ENCODE assay signal across 23 cellular contexts in the genomic region with DNA sequence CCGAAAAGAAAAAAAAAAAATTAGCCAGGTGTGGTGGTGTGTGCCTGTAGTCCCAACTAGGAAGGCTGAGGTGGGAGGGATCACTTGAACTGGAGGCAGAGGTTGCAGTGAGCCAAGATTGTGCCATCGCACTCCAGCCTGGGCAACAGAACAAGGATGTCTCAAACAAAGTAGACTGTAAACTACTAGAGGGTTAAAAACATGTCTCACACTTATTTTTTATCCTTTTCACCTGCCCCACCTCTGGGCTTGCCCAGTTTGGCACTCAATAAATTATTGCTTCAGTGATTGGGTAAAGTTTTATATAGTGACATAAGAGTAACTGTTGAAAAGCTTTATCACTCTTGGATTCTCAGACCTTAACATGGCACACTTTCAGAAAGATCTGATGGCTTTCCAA. TPM values are rescaled to one million over a fixed set of nuclear protein-coding genes. Genes with fewer than 3 reads are reported as not detected.
DNase-seq lines count a peak whose midpoint lies in the region; ATAC-seq and TF ChIP-seq lines count a peak whose summit lies in the region.
"Had no signal": no experiment of that assay in that cellular context is flagged by ENCODE, and none has a peak within 500 bp of the region (broad histone marks: within the 10 kb centered on the region; RNA-seq: fewer than 3 reads in every experiment).

No MANE protein-coding gene starts in this region.

- no peak overlapping the region for H3K4me2 ChIP-seq in mammary epithelial cell (ENCODE audit: insufficient read depth, low read depth, low read length)

- no peaks in the 10 kb centered on the region for H3K27me3 Mint-ChIP-seq in MCF 10A (ENCODE audit: insufficient read depth, unreplicated experiment)

- H3K4me1 Mint-ChIP-seq in MCF 10A (ENCODE audit: insufficient read depth, unreplicated experiment), result peaks cover 36% of the 10 kb centered on the region

- peaks cover 4% of the 10 kb centered on the region for H3K79me2 ChIP-seq in mammary epithelial cell (ENCODE audit: insufficient read depth, low read length)

- no peaks in the 10 kb centered on the region for H3K9me3 Mint-ChIP-seq in MCF 10A (ENCODE audit: unreplicated experiment)

- H3K4me3 ChIP-seq in mammary epithelial cell (replicated peaks in 1 of 3; ENCODE audit: insufficient read depth in 1 of 3, low read depth in 2 of 3, low read length in 3 of 3) (no peak overlapping the region), thoracic aorta (no peak overlapping the region)

- BruUV-seq in MCF 10A (replicated peaks; lab: Mats Ljungman, UMichigan) (no TSS peak), mammary epithelial cell (replicated peaks; lab: Mats Ljungman, UMichigan) (no TSS peak)

- no peaks in the 10 kb centered on the region for H3K9me3 ChIP-seq in mammary epithelial cell (replicated peaks; ENCODE audit: insufficient read depth, low read length)
- H3K9me3 ChIP-seq in thoracic aorta, result no peaks in the 10 kb centered on the region

- H3K27ac Mint-ChIP-seq in MCF 10A (ENCODE audit: low read depth, unreplicated experiment), result peak overlapping the region; percentile 90

- peaks cover 23% of the 10 kb centered on the region for H3K4me1 ChIP-seq in mammary epithelial cell (ENCODE audit: insufficient read depth, low read length)
- H3K4me1 ChIP-seq in thoracic aorta (ENCODE audit: control insufficient read depth in 1 of 2, low read depth in 2 of 2), result peaks cover 51 to 90% of the 10 kb centered on the region in 2 donors

- 92% methylated on average over 2 of the region's 2 CpGs for WGBS in mammary epithelial cell (ENCODE audit: low coverage, missing lambda C conversion rate)

- no peaks in the 10 kb centered on the region for H3K27me3 ChIP-seq in mammary epithelial cell (ENCODE audit: insufficient read depth, low read length)
- no peaks in the 10 kb centered on the region for H3K27me3 ChIP-seq in thoracic aorta (replicated peaks; ENCODE audit: insufficient read depth)

- H3K27ac ChIP-seq in mammary epithelial cell (ENCODE audit: insufficient read depth, low read depth, low read length), result no peak overlapping the region
- peak overlapping the region; percentile 38; the same call in 1 of the 2 replicates for H3K27ac ChIP-seq in RWPE1
- peak overlapping the region; percentile 48 to 57 for H3K27ac ChIP-seq in thoracic aorta

- CTCF ChIA-PET in MCF 10A (lab: Yijun Ruan, JAX) (no interaction called here), mammary epithelial cell (lab: Charles Lee; ENCODE audit: low non-redundant PET) (no interaction called here), RWPE1 (lab: Yijun Ruan, JAX) (no interaction called here)

- peak overlapping the region; percentile 8 for H3K4me3 Mint-ChIP-seq in MCF 10A (ENCODE audit: unreplicated experiment)

- H4K20me1 ChIP-seq in mammary epithelial cell (ENCODE audit: insufficient read depth, low read length), result peaks cover 5% of the 10 kb centered on the region

- H3K36me3 Mint-ChIP-seq in MCF 10A (ENCODE audit: insufficient read depth, unreplicated experiment), result peaks cover 12% of the 10 kb centered on the region

- intact Hi-C loops in MCF 10A (cut with micrococcal nuclease) (no loop called here), mammary epithelial cell (cut with micrococcal nuclease) (no loop called here), left colon (cut with DNase I, micrococcal nuclease) (no loop called here)

- DNase-seq in MCF 10A (ENCODE audit: unreplicated experiment) (no peak), mammary epithelial cell (no peak), RWPE1 (ENCODE audit: low spot score) (no peak), left colon (no peak), thoracic aorta (ENCODE audit: low spot score) (no peak), ureter (ENCODE audit: low spot score) (no peak), NCI-H345 (lab: John Stamatoyannopoulos, UW) (no peak), epidermal melanocyte (ENCODE audit: insufficient read length, low spot score) (no peak)
- DNase-seq: 8988T, C1 segment of cervical spinal cord, GDM1, KBM-7, NCI-H1105 treated with DMSO at 0.1 percent for 48 hours, NCI-H1694 treated with DMSO at 0.1 percent for 48 hours, NCI-H2081 treated with DMSO at 0.1 percent for 48 hours, NCI-H2171 treated with DMSO at 0.1 percent for 48 hours, NCI-H446, NCI-H526 treated with DMSO at 0.1 percent for 48 hours, OCI-M1 had no signal

- in situ Hi-C loops in mammary epithelial cell (cut with MboI; ENCODE audit: low sequenced_read_pairs in 2 of 2), result no loop called here

- H3K9ac ChIP-seq in mammary epithelial cell (ENCODE audit: insufficient read depth, low read length), result no peak overlapping the region

- no peak overlapping the region for H2AFZ ChIP-seq in mammary epithelial cell (ENCODE audit: low read depth, low read length)

- dilution Hi-C loops in mammary epithelial cell (cut with HindIII; ENCODE audit: low sequenced_read_pairs), result no loop called here

- POLR2A ChIA-PET in MCF 10A (lab: Yijun Ruan, JAX) (interaction anchor here (1.1 kb wide), 1 partner anchor 113 kb away, joined by 3 read pairs; the partner anchor contains the start of gene ATP5MC2), RWPE1 (lab: Yijun Ruan, JAX; ENCODE audit: low non-redundant PET) (no interaction called here)

- ATAC-seq in left colon (peak; percentile 56), thoracic aorta (ENCODE audit: insufficient number of reproducible peaks, low FRiP score, low read depth) (no peak)
- ATAC-seq: HCT116 had no signal

- TF ChIP-seq CTCF in MCF 10A (IDR thresholded peaks at IDR 0.05; ENCODE audit: unreplicated experiment) (no peak), mammary epithelial cell (conservative IDR thresholded peaks at IDR 0.05 in 1 of 2, IDR thresholded peaks at IDR 0.05 in 1 of 2; ENCODE audit: extremely low read depth in 1 of 2, insufficient read depth in 1 of 2, low read depth in 1 of 2, low read length in 2 of 2) (no peak), RWPE1 (conservative IDR thresholded peaks at IDR 0.05; ENCODE audit: low read depth) (no peak), thoracic aorta (IDR thresholded peaks at IDR 0.05) (no peak)

- peaks cover 2% of the 10 kb centered on the region for H3K36me3 ChIP-seq in mammary epithelial cell (ENCODE audit: insufficient read depth, low read length)
- H3K36me3 ChIP-seq in thoracic aorta, result no peaks in the 10 kb centered on the region

RNA-seq across cellular contexts. Expression of gene NPFF, which starts 56.2 kb away (rescaled TPM):
- total RNA-seq in MCF 10A (2022) (not detected in 2 replicates), mammary epithelial cell (not detected), left colon (not detected), thoracic aorta (1 to 10 TPM in 1 of 2 donors, not detected in 1; 9.1 TPM), ureter (not detected)
- polyA plus RNA-seq in mammary epithelial cell, result not detected
- polyA minus RNA-seq in mammary epithelial cell, result not detected
- total RNA-seq: H1, HT1080 had no signal
- polyA plus RNA-seq: AG04450, H1 had no signal
